ENCODE assay signal across 14 cellular contexts in the genomic region with DNA sequence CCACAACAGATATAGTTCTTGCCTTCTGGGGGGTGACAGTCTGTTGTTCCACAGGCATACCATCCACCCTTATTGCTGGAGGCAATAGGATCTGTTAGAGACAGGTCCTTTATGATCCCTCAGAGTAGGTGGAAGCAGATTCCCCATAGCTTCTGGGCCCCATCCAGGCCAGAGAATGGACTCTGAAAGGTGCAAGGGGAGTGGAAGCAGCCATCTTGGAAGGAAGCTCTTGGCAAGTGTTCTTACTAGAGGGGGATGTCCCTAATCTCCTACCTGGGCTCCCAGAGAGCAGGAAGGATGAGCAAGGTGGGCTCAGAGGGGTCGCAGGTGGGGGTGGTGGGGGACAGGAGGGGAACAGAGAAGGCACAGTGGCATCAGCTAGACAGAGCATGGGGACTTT. TPM values are rescaled to one million over a fixed set of nuclear protein-coding genes. Genes with fewer than 3 reads are reported as not detected.
DNase-seq lines count a peak whose midpoint lies in the region; ATAC-seq and TF ChIP-seq lines count a peak whose summit lies in the region.
"Had no signal": no experiment of that assay in that cellular context is flagged by ENCODE, and none has a peak within 500 bp of the region (broad histone marks: within the 10 kb centered on the region; RNA-seq: fewer than 3 reads in every experiment).

No MANE protein-coding gene starts in this region.

- H3K36me3 ChIP-seq in mesendoderm (ENCODE audit: control insufficient read depth, insufficient read depth, low read length), result no peaks in the 10 kb centered on the region
- H3K36me3 ChIP-seq: SJCRH30 had no signal

- CTCF ChIA-PET in CD4-positive, alpha-beta T cell (lab: Charles Lee), result no interaction called here

- 88% methylated on average over 1 of the region's 1 CpG for WGBS in right cardiac atrium
- WGBS in mesendoderm (ENCODE audit: extremely low coverage, insufficient coverage, low lambda C conversion rate), result no CpG with 5 or more reads among the region's 1 CpG

- no peak overlapping the region for H3K4me3 Mint-ChIP-seq in CD4-positive, alpha-beta T cell
- H3K4me3 Mint-ChIP-seq: mesothelial cell of epicardium had no signal

- H3K23ac ChIP-seq in mesendoderm (ENCODE audit: low read length), result no peak overlapping the region

- peaks cover 6% of the 10 kb centered on the region for H3K4me1 ChIP-seq in right cardiac atrium (ENCODE audit: control insufficient read depth, insufficient read depth, low read length)
- H3K4me1 ChIP-seq in mesendoderm (ENCODE audit: control insufficient read depth, low read depth, low read length), result no peaks in the 10 kb centered on the region
- H3K4me1 ChIP-seq: parathyroid adenoma, SJCRH30 had no signal

- H2BK15ac ChIP-seq in mesendoderm (replicated peaks; ENCODE audit: low read depth), result no peak overlapping the region

- H3K9me3 ChIP-seq in right cardiac atrium (ENCODE audit: control insufficient read depth, low read length), result no peaks in the 10 kb centered on the region
- H3K9me3 ChIP-seq in CD4-positive, alpha-beta T cell (ENCODE audit: control insufficient read depth, low read length), result no peaks in the 10 kb centered on the region
- H3K9me3 ChIP-seq: SJCRH30 had no signal

- no peaks in the 10 kb centered on the region for H3K36me3 Mint-ChIP-seq in CD4-positive, alpha-beta T cell (ENCODE audit: low read depth)
- H3K36me3 Mint-ChIP-seq: mesothelial cell of epicardium had no signal

- no peak overlapping the region for H3K4ac ChIP-seq in mesendoderm (ENCODE audit: low read depth, low read length)

- H3K56ac ChIP-seq in mesendoderm (ENCODE audit: low read length), result no peak overlapping the region

- H2BK120ac ChIP-seq in mesendoderm (ENCODE audit: low read depth, low read length), result no peak overlapping the region

- H3K27me3 ChIP-seq in right cardiac atrium (ENCODE audit: control insufficient read depth, insufficient read depth) (no peaks in the 10 kb centered on the region), layer of hippocampus (ENCODE audit: control insufficient read depth, insufficient read depth, low read length) (no peaks in the 10 kb centered on the region), mesendoderm (ENCODE audit: insufficient read depth, low read length, poor library complexity) (no peaks in the 10 kb centered on the region)
- H3K27me3 ChIP-seq in CD4-positive, alpha-beta T cell (ENCODE audit: control insufficient read depth, insufficient read depth, low read length), result no peaks in the 10 kb centered on the region

- H3K27ac Mint-ChIP-seq in CD4-positive, alpha-beta T cell, result no peak overlapping the region
- H3K27ac Mint-ChIP-seq: mesothelial cell of epicardium had no signal

- H3K79me2 ChIP-seq in mesendoderm (ENCODE audit: control insufficient read depth, insufficient read depth, low read length), result no peaks in the 10 kb centered on the region
- H3K79me2 ChIP-seq: parathyroid adenoma had no signal

- DNase-seq in right cardiac atrium, result no peak
- no peak for DNase-seq in cardiac septum (ENCODE audit: low spot score)
- DNase-seq in mesendoderm, result no peak
- no peak for DNase-seq in NCI-H2029 (lab: John Stamatoyannopoulos, UW)
- DNase-seq in CD4-positive, alpha-beta T cell, result no peak
- DNase-seq in SKM-1 (lab: John Stamatoyannopoulos, UW; ENCODE audit: unreplicated experiment), result no peak
- DNase-seq: activated CD8-positive, alpha-beta memory T cell treated with anti-CD3 and anti-CD28 coated beads, Interleukin-2, amount 50 U/mL, for 4 hours; activated naive CD4-positive, alpha-beta T cell treated with Interleukin-2 at 50 U/mL for 16 hours; effector CD8-positive, alpha-beta T cell; SJCRH30 had no signal

- H3K4me3 ChIP-seq in right cardiac atrium (ENCODE audit: low read length), result no peak overlapping the region
- H3K4me3 ChIP-seq in skin epidermis, result no peak overlapping the region
- H3K4me3 ChIP-seq in mesendoderm (ENCODE audit: low read length), result no peak overlapping the region
- H3K4me3 ChIP-seq: SJCRH30 had no signal

- H3K9ac ChIP-seq in mesendoderm (ENCODE audit: low read length), result no peak overlapping the region
- H3K9ac ChIP-seq: parathyroid adenoma had no signal

- H3K27me3 Mint-ChIP-seq in CD4-positive, alpha-beta T cell, result peaks cover 4% of the 10 kb centered on the region

- H3K27ac ChIP-seq in right cardiac atrium (ENCODE audit: low read length) (peak overlapping the region; percentile 72), layer of hippocampus (ENCODE audit: low read depth, low read length) (peak overlapping the region; percentile 39), skin epidermis (peak overlapping the region in 20 of 21 experiments; percentile 2 to 88 (median 74)), mesendoderm (ENCODE audit: low read depth, low read length) (no peak overlapping the region)
- H3K27ac ChIP-seq in CD4-positive, alpha-beta T cell (ENCODE audit: low read depth, low read length), result no peak overlapping the region
- H3K27ac ChIP-seq: parathyroid adenoma, SJCRH30 had no signal

- POLR2A ChIA-PET in CD4-positive, alpha-beta T cell (lab: Charles Lee), result no interaction called here

- no peak overlapping the region for H4K5ac ChIP-seq in mesendoderm (ENCODE audit: low read length)

- H3K79me1 ChIP-seq in mesendoderm (ENCODE audit: low read length), result no peaks in the 10 kb centered on the region

- no peaks in the 10 kb centered on the region for H3K9me3 Mint-ChIP-seq in CD4-positive, alpha-beta T cell
- H3K9me3 Mint-ChIP-seq: mesothelial cell of epicardium had no signal

- no peak overlapping the region for H3K18ac ChIP-seq in mesendoderm (ENCODE audit: low read length)

- no peak for ATAC-seq in right cardiac atrium
- no peak for ATAC-seq in CD4-positive, alpha-beta T cell (ENCODE audit: poor library complexity)

- no peak overlapping the region for H4K8ac ChIP-seq in mesendoderm (ENCODE audit: low read depth, low read length)

- no peak overlapping the region for H2AK5ac ChIP-seq in mesendoderm (ENCODE audit: low read length)

- TF ChIP-seq CTCF in CD4-positive, alpha-beta T cell (IDR thresholded peaks at IDR 0.05), result no peak

- H3K4me2 ChIP-seq in mesendoderm (ENCODE audit: low read length), result no peak overlapping the region

- H3K4me1 Mint-ChIP-seq in CD4-positive, alpha-beta T cell (ENCODE audit: low read depth), result no peaks in the 10 kb centered on the region

- intact Hi-C loops in right cardiac atrium (cut with DNase I), result no loop called here
- intact Hi-C loops in cardiac septum (cut with DNase I), result loop anchor here (2.0 kb wide), 1 partner anchor 31 kb away; no protein-coding TSS in a partner anchor
- intact Hi-C loops in CD4-positive, alpha-beta T cell (cut with DNase I, micrococcal nuclease), result no loop called here

- no peak overlapping the region for H2BK5ac ChIP-seq in mesendoderm (ENCODE audit: low read length)

RNA-seq across cellular contexts. Expression of a gene that starts 33.4 kb away (rescaled TPM):
- total RNA-seq in right cardiac atrium (10 to 100 TPM; 46.2 to 92.4 (median 64.3) TPM), cardiac septum (33.2 TPM)
- polyA plus RNA-seq in right cardiac atrium, result 16.4 TPM
- 22.5 TPM for polyA plus RNA-seq in mesendoderm (2013, experiment 1 of 2)
- 22.8 TPM for polyA plus RNA-seq in mesendoderm (2013, experiment 2 of 2)
- total RNA-seq in CD4-positive, alpha-beta T cell, result 10 to 100 TPM; 40.7 to 43.9 TPM

Comparison
In these comparisons a context has a peak if more than half of its experiments do, and no peak if none do; other contexts are left out.
1. H3K27ac ChIP-seq: peak in right cardiac atrium (single experiment), layer of hippocampus (single experiment) and skin epidermis (20 of 21); none in mesendoderm (single experiment) and CD4-positive, alpha-beta T cell (single experiment).